1 cellular context compared by ENCODE assay signal in the genomic region with DNA sequence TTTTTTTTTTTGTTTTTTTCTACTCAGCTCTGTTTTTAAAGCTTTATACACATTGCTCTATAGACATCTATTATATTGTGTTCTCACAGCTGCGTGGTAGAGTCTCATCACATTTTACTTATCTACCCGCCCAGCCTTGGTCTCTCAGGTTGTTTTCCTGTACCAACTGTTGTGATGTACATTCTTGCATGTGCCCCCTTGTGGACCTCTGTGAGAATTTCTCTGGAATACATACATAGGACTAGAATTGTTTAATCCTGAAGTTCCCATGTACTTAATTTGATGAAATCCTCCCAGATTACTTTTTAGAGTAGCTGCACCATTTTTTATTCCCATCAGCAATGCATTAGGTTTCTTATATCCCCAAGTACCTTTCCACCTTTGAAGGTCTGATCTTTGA.
TF ChIP-seq lines count a peak whose summit lies in the region.

No MANE protein-coding gene starts in this region.

TF ChIP-seq in GM12878, 131 proteins besides CTCF, POLR2A, EP300 and RAD21:
- peak; percentile 50; the same call in 1 of the 2 replicates for TF ChIP-seq SMC3 (IDR thresholded peaks at IDR 0.05; ENCODE audit: borderline replicate concordance, low read length)
- TF ChIP-seq, protein P1, sequence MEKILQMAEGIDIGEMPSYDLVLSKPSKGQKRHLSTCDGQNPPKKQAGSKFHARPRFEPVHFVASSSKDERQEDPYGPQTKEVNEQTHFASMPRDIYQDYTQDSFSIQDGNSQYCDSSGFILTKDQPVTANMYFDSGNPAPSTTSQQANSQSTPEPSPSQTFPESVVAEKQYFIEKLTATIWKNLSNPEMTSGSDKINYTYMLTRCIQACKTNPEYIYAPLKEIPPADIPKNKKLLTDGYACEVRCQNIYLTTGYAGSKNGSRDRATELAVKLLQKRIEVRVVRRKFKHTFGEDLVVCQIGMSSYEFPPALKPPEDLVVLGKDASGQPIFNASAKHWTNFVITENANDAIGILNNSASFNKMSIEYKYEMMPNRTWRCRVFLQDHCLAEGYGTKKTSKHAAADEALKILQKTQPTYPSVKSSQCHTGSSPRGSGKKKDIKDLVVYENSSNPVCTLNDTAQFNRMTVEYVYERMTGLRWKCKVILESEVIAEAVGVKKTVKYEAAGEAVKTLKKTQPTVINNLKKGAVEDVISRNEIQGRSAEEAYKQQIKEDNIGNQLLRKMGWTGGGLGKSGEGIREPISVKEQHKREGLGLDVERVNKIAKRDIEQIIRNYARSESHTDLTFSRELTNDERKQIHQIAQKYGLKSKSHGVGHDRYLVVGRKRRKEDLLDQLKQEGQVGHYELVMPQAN (conservative IDR thresholded peaks at IDR 0.05) = no peak
